Comparison of ENCODE assay signal across 16 cellular contexts in the genomic region with DNA sequence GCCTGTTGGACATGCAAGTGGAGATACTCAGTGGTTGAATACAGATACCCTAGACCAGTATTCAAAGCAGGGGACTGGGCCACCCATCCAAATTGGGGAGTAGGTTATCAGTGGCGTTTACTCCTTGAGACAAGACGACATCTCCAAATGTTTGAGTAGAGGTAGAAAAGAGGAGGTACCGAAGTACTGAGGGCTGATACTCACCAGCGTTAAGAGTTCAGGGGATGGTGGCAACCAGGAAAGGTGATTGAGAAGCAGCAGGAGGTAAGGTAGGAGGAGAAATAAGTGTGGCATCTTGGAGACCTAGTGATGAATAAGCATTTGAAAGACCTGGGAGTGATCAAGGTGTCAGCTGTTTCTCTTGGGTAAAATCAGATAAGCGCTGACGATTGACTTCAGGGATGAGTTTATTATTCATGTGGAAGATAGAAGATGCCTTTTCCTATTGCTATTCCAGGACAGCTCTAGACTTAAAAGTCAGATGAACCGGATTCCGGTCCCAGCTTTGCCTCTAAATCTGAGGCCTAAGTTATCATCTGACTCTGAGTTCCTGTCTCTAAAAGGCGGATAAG.
A peak's percentile ranks its signal among the peaks of the same experiment; 100 is the strongest.
DNase-seq lines count a peak whose midpoint lies in the region; ATAC-seq and TF ChIP-seq lines count a peak whose summit lies in the region.
"Had no signal": no experiment of that assay in that cellular context is flagged by ENCODE, and none has a peak within 500 bp of the region (broad histone marks: within the 10 kb centered on the region; RNA-seq: fewer than 3 reads in every experiment).

No MANE protein-coding gene starts in this region.

- H4K20me1 ChIP-seq in smooth muscle cell (ENCODE audit: low read depth): peaks cover 94% of the 10 kb centered on the region

- H3K27ac ChIP-seq in smooth muscle cell (ENCODE audit: low read depth) (peak overlapping the region; percentile 45), left lung (no peak overlapping the region)

- H3F3A ChIP-seq in smooth muscle cell (ENCODE audit: low read depth): peaks cover 73% of the 10 kb centered on the region

- DNase-seq in HFFc6: no peak
- no peak for DNase-seq in chondrocyte (ENCODE audit: low spot score)
- no peak for DNase-seq in natural killer cell
- DNase-seq in smooth muscle cell (lab: John Stamatoyannopoulos, UW; ENCODE audit: unreplicated experiment): no peak
- DNase-seq in HPDE6-E6E7 (ENCODE audit: extremely low spot score): no peak
- DNase-seq in GDM1 (lab: John Stamatoyannopoulos, UW): no peak
- no peak for DNase-seq in left lung
- DNase-seq: ACHN; BE2C; C1 segment of cervical spinal cord; CD4-positive, CD25-positive, alpha-beta regulatory T cell; CD8-positive, alpha-beta memory T cell; COR-L47; H7 had no signal

- peaks cover 30% of the 10 kb centered on the region for H3K79me2 ChIP-seq in smooth muscle cell (ENCODE audit: low read depth)

- no peak overlapping the region for H2AFZ ChIP-seq in smooth muscle cell (ENCODE audit: low read depth)
- H2AFZ ChIP-seq: GM23338 had no signal

- H3K27me3 Mint-ChIP-seq in HFFc6 (ENCODE audit: insufficient read depth): peaks cover 4% of the 10 kb centered on the region
- no peaks in the 10 kb centered on the region for H3K27me3 Mint-ChIP-seq in chondrocyte (ENCODE audit: low read depth)
- H3K27me3 Mint-ChIP-seq in natural killer cell (ENCODE audit: low read depth in 2 of 2): no peaks in the 10 kb centered on the region
- H3K27me3 Mint-ChIP-seq: CD4-positive, CD25-positive, alpha-beta regulatory T cell; CD8-positive, alpha-beta memory T cell had no signal

- no peak overlapping the region for H3K9ac ChIP-seq in smooth muscle cell (ENCODE audit: low read depth)

- WGBS in smooth muscle cell (ENCODE audit: low lambda C conversion rate): 91% methylated on average over 9 of the region's 9 CpGs

- H3K9me3 ChIP-seq in smooth muscle cell (replicated peaks; ENCODE audit: low read depth): no peaks in the 10 kb centered on the region
- H3K9me3 ChIP-seq in left lung: no peaks in the 10 kb centered on the region
- H3K9me3 ChIP-seq: BE2C had no signal

- peak overlapping the region; percentile 25; the same call in 1 of the 2 replicates for H3K4me3 Mint-ChIP-seq in HFFc6
- H3K4me3 Mint-ChIP-seq in chondrocyte (ENCODE audit: unreplicated experiment): no peak overlapping the region
- H3K4me3 Mint-ChIP-seq in natural killer cell: no peak overlapping the region
- H3K4me3 Mint-ChIP-seq: CD4-positive, CD25-positive, alpha-beta regulatory T cell; CD8-positive, alpha-beta memory T cell; GM23338 had no signal

- H3K4me1 Mint-ChIP-seq in HFFc6 (ENCODE audit: low read depth) (peaks cover 60% of the 10 kb centered on the region), chondrocyte (ENCODE audit: low read depth) (peaks cover 50% of the 10 kb centered on the region), natural killer cell (peaks cover 19 to 25% of the 10 kb centered on the region in 2 donors)
- H3K4me1 Mint-ChIP-seq: CD8-positive, alpha-beta memory T cell; GM23338 had no signal

- peaks cover 33% of the 10 kb centered on the region for H3K36me3 ChIP-seq in smooth muscle cell (ENCODE audit: low read depth)
- H3K36me3 ChIP-seq in left lung: peaks cover 0 to 95% of the 10 kb centered on the region in 2 donors

- H3K36me3 Mint-ChIP-seq in HFFc6 (ENCODE audit: low read depth) (peaks cover 53% of the 10 kb centered on the region), chondrocyte (ENCODE audit: low read depth) (peaks cover 35% of the 10 kb centered on the region), natural killer cell (peaks cover 38% of the 10 kb centered on the region)

- no peak for TF ChIP-seq CTCF in HFFc6 (IDR thresholded peaks at IDR 0.05)
- no peak for TF ChIP-seq CTCF in chondrocyte (IDR thresholded peaks at IDR 0.05)
- TF ChIP-seq CTCF in natural killer cell (IDR thresholded peaks at IDR 0.05): no peak
- TF ChIP-seq CTCF in smooth muscle cell (IDR thresholded peaks at IDR 0.05; ENCODE audit: borderline replicate concordance, insufficient read depth, poor library complexity, severe bottlenecking): no peak
- TF ChIP-seq CTCF in left lung (IDR thresholded peaks at IDR 0.05): no peak

- intact Hi-C loops in natural killer cell (cut with micrococcal nuclease) (no loop called here), left lung (cut with DNase I) (no loop called here)

- no peaks in the 10 kb centered on the region for H3K27me3 ChIP-seq in smooth muscle cell (ENCODE audit: low read depth)
- H3K27me3 ChIP-seq in left lung: no peaks in the 10 kb centered on the region
- H3K27me3 ChIP-seq: BE2C had no signal

- ATAC-seq in natural killer cell (no peak), left lung (no peak)
- ATAC-seq: GM23338, HCT116 had no signal

- no peak overlapping the region for H3K4me3 ChIP-seq in smooth muscle cell
- no peak overlapping the region for H3K4me3 ChIP-seq in left lung
- H3K4me3 ChIP-seq: GM23338 had no signal

- H3K9me3 Mint-ChIP-seq in HFFc6 (peaks cover 7% of the 10 kb centered on the region; the same call in 1 of the 2 replicates), chondrocyte (ENCODE audit: low read depth) (no peaks in the 10 kb centered on the region), natural killer cell (no peaks in the 10 kb centered on the region)
- H3K9me3 Mint-ChIP-seq: CD4-positive, CD25-positive, alpha-beta regulatory T cell; CD8-positive, alpha-beta memory T cell; GM23338 had no signal

- no peaks in the 10 kb centered on the region for H3K4me1 ChIP-seq in smooth muscle cell (ENCODE audit: low read depth)
- H3K4me1 ChIP-seq in left lung: no peaks in the 10 kb centered on the region
- H3K4me1 ChIP-seq: BE2C had no signal

- H3K27ac Mint-ChIP-seq in HFFc6 (0 out of 2 replicates have a peak overlapping the region, but pooled peaks have one; percentile 29), chondrocyte (ENCODE audit: unreplicated experiment) (peak overlapping the region; percentile 49), natural killer cell (peak overlapping the region; percentile 60 to 62)
- H3K27ac Mint-ChIP-seq: GM23338 had no signal

- no peak overlapping the region for H3K4me2 ChIP-seq in smooth muscle cell
- H3K4me2 ChIP-seq: GM23338 had no signal
